Comparison of ENCODE assay signal across 8 cellular contexts in genomic region chr17:77332034-77332971, GRCh38.
A peak's percentile ranks its signal among the peaks of the same experiment; 100 is the strongest.
DNase-seq lines count a peak whose midpoint lies in the region; ATAC-seq, FAIRE-seq and TF ChIP-seq lines count a peak whose summit lies in the region.

No MANE protein-coding gene starts in this region.

- H3K79me2 ChIP-seq in OCI-LY1 (ENCODE audit: insufficient read depth, low read length) = 0 out of 2 replicates have a peak, but pooled peaks cover 4% of the 10 kb centered on the region
- H3K79me2 ChIP-seq in astrocyte (ENCODE audit: insufficient read depth, low read length) = peaks cover 72% of the 10 kb centered on the region

- H3K9me2 ChIP-seq in OCI-LY1 (ENCODE audit: low read depth, low read length) = no peaks in the 10 kb centered on the region

- peaks cover 15% of the 10 kb centered on the region; the same call in 1 of the 2 replicates for H3F3A ChIP-seq in OCI-LY1 (ENCODE audit: insufficient read depth, low read length)

- no peaks in the 10 kb centered on the region; the same call in 1 of the 2 replicates for H3K36me3 ChIP-seq in OCI-LY1 (ENCODE audit: insufficient read depth, low read length)
- H3K36me3 ChIP-seq in astrocyte (ENCODE audit: insufficient read depth, low read length) = no peaks in the 10 kb centered on the region

- no peak overlapping the region for H3K4me3 Mint-ChIP-seq in astrocyte (ENCODE audit: unreplicated experiment)
- peak overlapping the region; percentile 82 for H3K4me3 Mint-ChIP-seq in natural killer cell

- no peak overlapping the region for H3K27ac Mint-ChIP-seq in astrocyte (ENCODE audit: unreplicated experiment)
- peak overlapping the region; percentile 83 to 96 for H3K27ac Mint-ChIP-seq in natural killer cell

- no peak overlapping the region for H2AFZ ChIP-seq in OCI-LY1 (ENCODE audit: low read length)
- H2AFZ ChIP-seq in astrocyte (ENCODE audit: low read depth, low read length) = no peak overlapping the region

- H3K27me3 ChIP-seq in OCI-LY1 (ENCODE audit: insufficient read depth, low read length) = 0 out of 2 replicates have a peak, but pooled peaks cover under 1% of the 10 kb centered on the region
- no peaks in the 10 kb centered on the region for H3K27me3 ChIP-seq in astrocyte (ENCODE audit: insufficient read depth, low read length)

- H4K20me1 ChIP-seq in OCI-LY1 (ENCODE audit: insufficient read depth, low read length) (no peaks in the 10 kb centered on the region), astrocyte (ENCODE audit: insufficient read depth, low read length) (peaks cover 34% of the 10 kb centered on the region)

- H3K4me1 ChIP-seq in OCI-LY1 (ENCODE audit: insufficient read depth, low read length, severe bottlenecking) = peaks cover 32% of the 10 kb centered on the region
- H3K4me1 ChIP-seq in astrocyte (ENCODE audit: insufficient read depth, low read length) = peaks cover 22% of the 10 kb centered on the region

- H3K27me3 Mint-ChIP-seq in astrocyte (ENCODE audit: low read depth, unreplicated experiment) = peaks cover 9% of the 10 kb centered on the region
- no peaks in the 10 kb centered on the region for H3K27me3 Mint-ChIP-seq in natural killer cell (ENCODE audit: low read depth in 2 of 2)

- H3K4me3 ChIP-seq in OCI-LY1 (ENCODE audit: low read depth, low read length, poor library complexity, severe bottlenecking) (peak overlapping the region; percentile 41), astrocyte (ENCODE audit: insufficient read depth, low read depth, low read length) (no peak overlapping the region)

- no peak for FAIRE-seq in astrocyte (lab: Jason Lieb, UNC)

- no peaks in the 10 kb centered on the region; the same call in none of the 2 replicates for H3K9me3 ChIP-seq in OCI-LY1 (ENCODE audit: low read length)
- H3K9me3 ChIP-seq in astrocyte (ENCODE audit: insufficient read depth, low read depth, low read length) = peaks cover 3% of the 10 kb centered on the region

- ATAC-seq in natural killer cell = peak; percentile 16 to 37 (median 27)
- no peak for ATAC-seq in GM18858 (IDR thresholded peaks at IDR 0.05; ENCODE audit: unreplicated experiment)

- TF ChIP-seq CTCF in OCI-LY1 (IDR thresholded peaks at IDR 0.05; ENCODE audit: low read length) = no peak
- TF ChIP-seq CTCF in astrocyte (IDR thresholded peaks at IDR 0.05; ENCODE audit: insufficient read depth, low read depth, low read length) = no peak
- no peak for TF ChIP-seq CTCF in natural killer cell (IDR thresholded peaks at IDR 0.05)

- H3K4me2 ChIP-seq in OCI-LY1 (ENCODE audit: low read length) = peak overlapping the region; percentile 76
- peak overlapping the region; percentile 69 for H3K4me2 ChIP-seq in astrocyte (ENCODE audit: low read length)

- DNase-seq in DMS79 treated with DMSO at 0.1 percent for 48 hours (lab: John Stamatoyannopoulos, UW) (peak; percentile 18), astrocyte (ENCODE audit: low read depth) (no peak), natural killer cell (peak; percentile 17), SHP77 treated with DMSO at 0.1 percent for 48 hours (lab: John Stamatoyannopoulos, UW) (no peak), SW 1271 (lab: John Stamatoyannopoulos, UW) (no peak), T1000 (lab: John Stamatoyannopoulos, UW) (no peak)

- H3K4me1 Mint-ChIP-seq in astrocyte (ENCODE audit: low read depth, unreplicated experiment) = peaks cover 11% of the 10 kb centered on the region
- peaks cover 26 to 33% of the 10 kb centered on the region in 2 donors for H3K4me1 Mint-ChIP-seq in natural killer cell

- H3K27ac ChIP-seq in OCI-LY1 (ENCODE audit: low read depth, low read length, poor library complexity, severe bottlenecking) (peak overlapping the region; percentile 87), astrocyte (ENCODE audit: low read depth, low read length) (peak overlapping the region; percentile 70)

- H3K9ac ChIP-seq in OCI-LY1 (ENCODE audit: low read length) = peak overlapping the region; percentile 48; the same call in 1 of the 2 replicates
- no peak overlapping the region for H3K9ac ChIP-seq in astrocyte (ENCODE audit: low read length)

- peaks cover 5% of the 10 kb centered on the region for H3K9me3 Mint-ChIP-seq in astrocyte (ENCODE audit: unreplicated experiment)
- H3K9me3 Mint-ChIP-seq in natural killer cell = no peaks in the 10 kb centered on the region

- intact Hi-C loops in natural killer cell (cut with micrococcal nuclease) = loop anchor here (2.0 to 5.0 kb wide), 2 partner anchors 40 to 108 kb away; no protein-coding TSS in a partner anchor

- H3K36me3 Mint-ChIP-seq in astrocyte (ENCODE audit: low read depth, unreplicated experiment) = no peaks in the 10 kb centered on the region
- no peaks in the 10 kb centered on the region for H3K36me3 Mint-ChIP-seq in natural killer cell

Comparison
In these comparisons a context has a peak if more than half of its experiments do, and no peak if none do; other contexts are left out.
1. DNase-seq: peak in DMS79 treated with DMSO at 0.1 percent for 48 hours (single experiment) and natural killer cell (single experiment); none in astrocyte (single experiment), SHP77 treated with DMSO at 0.1 percent for 48 hours (single experiment), SW 1271 (0 of 2) and T1000 (single experiment).